12 cellular contexts compared by ENCODE assay signal in the genomic region with DNA sequence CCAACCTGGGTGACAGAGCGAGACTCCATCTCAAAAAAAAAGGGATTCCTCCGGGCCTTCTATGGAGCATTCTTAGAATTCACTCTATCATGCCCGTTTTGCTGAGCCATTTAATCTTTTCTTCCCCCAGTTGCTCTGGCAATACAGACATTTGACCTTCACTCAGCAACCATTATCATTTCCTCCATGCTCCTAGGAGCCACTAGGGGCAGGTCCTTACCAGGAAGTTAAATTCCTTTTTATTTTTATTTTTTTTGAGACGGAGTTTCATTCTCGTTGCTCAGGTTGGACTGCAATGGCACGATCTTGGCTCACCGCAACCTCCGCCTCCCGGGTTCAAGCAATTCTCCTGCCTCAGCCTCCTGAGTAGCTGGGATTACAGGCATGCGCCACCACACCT. TPM values are rescaled to one million over a fixed set of nuclear protein-coding genes. Genes with fewer than 3 reads are reported as not detected.
A peak's percentile ranks its signal among the peaks of the same experiment; 100 is the strongest.
DNase-seq lines count a peak whose midpoint lies in the region; ATAC-seq and TF ChIP-seq lines count a peak whose summit lies in the region.
"Had no signal": no experiment of that assay in that cellular context is flagged by ENCODE, and none has a peak within 500 bp of the region (broad histone marks: within the 10 kb centered on the region; RNA-seq: fewer than 3 reads in every experiment).

No MANE protein-coding gene starts in this region.

- H3K4me2 ChIP-seq in osteoblast (ENCODE audit: insufficient read depth, low read length), result no peak overlapping the region

- no peaks in the 10 kb centered on the region for H3K36me3 Mint-ChIP-seq in osteocyte (ENCODE audit: unreplicated experiment)

- H3K4me1 ChIP-seq in osteoblast (ENCODE audit: insufficient read depth, low read length), result no peaks in the 10 kb centered on the region
- H3K4me1 ChIP-seq: sigmoid colon, suprapubic skin had no signal

- ATAC-seq in GM19397 (IDR thresholded peaks at IDR 0.05; ENCODE audit: unreplicated experiment) (no peak), GM18868 (IDR thresholded peaks at IDR 0.05; ENCODE audit: unreplicated experiment) (no peak)

- no peak overlapping the region for H2AFZ ChIP-seq in osteoblast (ENCODE audit: low read length)

- peaks cover 30% of the 10 kb centered on the region for H3K27me3 Mint-ChIP-seq in osteocyte (ENCODE audit: unreplicated experiment)

- H3K36me3 ChIP-seq in osteoblast (ENCODE audit: insufficient read depth, low read length), result no peaks in the 10 kb centered on the region
- H3K36me3 ChIP-seq: sigmoid colon, suprapubic skin had no signal

- H4K20me1 ChIP-seq in osteoblast (ENCODE audit: insufficient read depth, low read length), result no peaks in the 10 kb centered on the region

- no peaks in the 10 kb centered on the region for H3K4me1 Mint-ChIP-seq in osteocyte (ENCODE audit: unreplicated experiment)

- no peaks in the 10 kb centered on the region for H3K9me3 ChIP-seq in osteoblast (ENCODE audit: low read depth, low read length)
- H3K9me3 ChIP-seq: sigmoid colon, suprapubic skin had no signal

- no peak overlapping the region for H3K27ac Mint-ChIP-seq in osteocyte (ENCODE audit: unreplicated experiment)

- H3K79me2 ChIP-seq in osteoblast (ENCODE audit: insufficient read depth, low read length), result no peaks in the 10 kb centered on the region

- no peaks in the 10 kb centered on the region for H3K9me3 Mint-ChIP-seq in osteocyte (ENCODE audit: unreplicated experiment)

- DNase-seq in DMS53 treated with DMSO at 0.1 percent for 48 hours (lab: John Stamatoyannopoulos, UW; ENCODE audit: unreplicated experiment) (peak; percentile 24), dermis blood vessel endothelial cell (peak; percentile 30), osteoblast (ENCODE audit: insufficient read length, low spot score, missing footprints) (no peak), NCI-H446 (lab: John Stamatoyannopoulos, UW) (no peak), osteocyte (ENCODE audit: extremely low spot score, unreplicated experiment) (no peak)
- DNase-seq: effector CD8-positive, alpha-beta T cell; NCI-H1436 treated with DMSO at 0.1 percent for 48 hours; sigmoid colon had no signal

- no peak overlapping the region for H3K27ac ChIP-seq in osteoblast (ENCODE audit: low read depth, low read length)
- H3K27ac ChIP-seq: sigmoid colon, suprapubic skin had no signal

- TF ChIP-seq CTCF in LNCAP (IDR thresholded peaks at IDR 0.05) (peak; percentile 33; the same call in 1 of the 2 replicates), osteoblast (IDR thresholded peaks at IDR 0.05; ENCODE audit: extremely low read depth, low read depth, low read length) (peak; percentile 26), osteocyte (IDR thresholded peaks at IDR 0.05) (no peak)

- no peak overlapping the region for H3K4me3 ChIP-seq in osteoblast (ENCODE audit: insufficient read depth, low read length)
- H3K4me3 ChIP-seq: sigmoid colon, suprapubic skin had no signal

- H3K4me3 Mint-ChIP-seq in osteocyte (ENCODE audit: unreplicated experiment), result no peak overlapping the region

- H3K27me3 ChIP-seq in osteoblast (ENCODE audit: insufficient read depth, low read length), result peaks cover 40% of the 10 kb centered on the region
- H3K27me3 ChIP-seq: sigmoid colon, suprapubic skin had no signal

RNA-seq across cellular contexts. Expression of a gene that starts 9.7 kb away (rescaled TPM):
- total RNA-seq in dermis blood vessel endothelial cell, result 0.42 and 2.4 TPM in 2 replicates
- total RNA-seq in osteoblast, result not detected in 2 replicates
- total RNA-seq in osteocyte, result 0.99 and 1.7 TPM in 2 replicates

RNA-seq across cellular contexts. Expression of a gene that starts 38.6 kb away (rescaled TPM):
- total RNA-seq in dermis blood vessel endothelial cell (6.0 and 8.2 TPM in 2 replicates), osteoblast (12.7 and 16.3 TPM in 2 replicates), osteocyte (7.1 and 9.0 TPM in 2 replicates)

RNA-seq across cellular contexts. Expression of a gene that starts 42.2 kb away (rescaled TPM):
- total RNA-seq in dermis blood vessel endothelial cell, result 20.3 and 26.2 TPM in 2 replicates
- 26.8 and 56.9 TPM in 2 replicates for total RNA-seq in osteoblast
- total RNA-seq in osteocyte, result 105 and 107 TPM in 2 replicates

Comparison
In these comparisons a context has a peak if more than half of its experiments do, and no peak if none do; other contexts are left out.
1. DNase-seq: peak in DMS53 treated with DMSO at 0.1 percent for 48 hours (single experiment) and dermis blood vessel endothelial cell (single experiment); none in osteoblast (single experiment), NCI-H446 (0 of 2) and osteocyte (single experiment).